13 cellular contexts compared by ENCODE assay signal in the genomic region with DNA sequence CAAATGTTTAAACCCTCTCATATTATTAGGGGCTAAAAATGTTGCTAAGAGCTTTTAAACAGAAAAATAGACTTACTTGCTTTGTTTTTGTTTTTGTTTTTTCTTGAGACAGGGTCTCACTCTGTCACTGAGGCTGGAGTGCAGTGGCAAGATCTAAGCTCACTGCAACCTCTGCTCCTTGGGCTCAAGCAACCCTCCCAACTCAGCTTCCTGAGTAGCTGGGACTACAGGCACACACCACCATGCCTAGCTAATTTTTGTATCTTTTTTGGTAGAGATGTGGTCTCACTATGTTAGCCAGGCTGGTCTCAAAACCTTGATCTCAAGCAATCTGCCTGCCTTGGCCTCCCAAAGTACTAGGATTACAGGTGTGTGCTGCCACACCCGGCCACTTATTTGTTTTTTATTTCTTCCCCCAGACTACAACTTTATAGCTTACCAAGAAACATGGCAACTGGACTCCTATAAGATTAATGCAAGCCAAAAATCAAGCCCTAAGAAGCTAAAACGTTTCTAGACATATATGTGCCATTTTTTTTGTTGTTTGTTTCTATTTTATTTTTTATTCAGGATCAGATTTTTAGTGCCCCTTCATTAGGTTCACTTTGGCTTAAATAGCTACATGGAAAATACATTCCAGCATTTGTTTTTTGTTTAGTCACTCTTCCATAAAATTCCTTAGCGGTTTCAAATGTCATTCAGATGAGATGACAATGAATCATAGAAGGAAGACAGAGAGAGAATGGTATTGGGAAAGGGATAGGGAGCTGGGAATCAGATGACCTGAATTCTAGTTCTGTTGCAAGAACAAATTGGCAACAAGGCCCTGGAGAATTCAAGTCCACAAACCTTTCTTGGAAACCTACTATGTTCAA.
DNase-seq lines count a peak whose midpoint lies in the region; ATAC-seq and TF ChIP-seq lines count a peak whose summit lies in the region.
"Had no signal": no experiment of that assay in that cellular context is flagged by ENCODE, and none has a peak within 500 bp of the region (broad histone marks: within the 10 kb centered on the region; RNA-seq: fewer than 3 reads in every experiment).

No MANE protein-coding gene starts in this region.

- H3K4me1 Mint-ChIP-seq in type B pancreatic cell (ENCODE audit: unreplicated experiment) (no peaks in the 10 kb centered on the region), neural progenitor cell (no peaks in the 10 kb centered on the region)
- H3K4me1 Mint-ChIP-seq: CD8-positive, alpha-beta memory T cell; neural crest cell had no signal

- no peaks in the 10 kb centered on the region for H3K27me3 Mint-ChIP-seq in type B pancreatic cell
- peaks cover 6% of the 10 kb centered on the region for H3K27me3 Mint-ChIP-seq in neural progenitor cell (ENCODE audit: insufficient read depth, low read depth)

- H3K27ac ChIP-seq in neural progenitor cell = no peak overlapping the region

- H3K4me3 Mint-ChIP-seq in type B pancreatic cell = no peak overlapping the region
- no peak overlapping the region for H3K4me3 Mint-ChIP-seq in neural progenitor cell
- H3K4me3 Mint-ChIP-seq: CD8-positive, alpha-beta memory T cell; neural crest cell had no signal

- H3K36me3 ChIP-seq in MG63 (no peaks in the 10 kb centered on the region), neural progenitor cell (no peaks in the 10 kb centered on the region)

- H3K4me3 ChIP-seq in MG63 (no peak overlapping the region), choroid plexus epithelial cell (ENCODE audit: low read depth, low read length) (no peak overlapping the region), neural progenitor cell (no peak overlapping the region)

- no peaks in the 10 kb centered on the region for H3K4me1 ChIP-seq in neural progenitor cell

- H3K9me3 ChIP-seq in MG63 = no peaks in the 10 kb centered on the region
- H3K9me3 ChIP-seq in neural progenitor cell (ENCODE audit: low read depth) = no peaks in the 10 kb centered on the region

- H3K79me2 ChIP-seq in neural progenitor cell (ENCODE audit: low read depth) = no peaks in the 10 kb centered on the region

- ATAC-seq in GM21526 (IDR thresholded peaks at IDR 0.05; ENCODE audit: low FRiP score, unreplicated experiment) = no peak

- H3K4me2 ChIP-seq in neural progenitor cell = no peak overlapping the region

- H3F3A ChIP-seq in neural progenitor cell (ENCODE audit: low read depth) = no peaks in the 10 kb centered on the region

- H3K36me3 Mint-ChIP-seq in type B pancreatic cell (no peaks in the 10 kb centered on the region), neural progenitor cell (no peaks in the 10 kb centered on the region)
- H3K36me3 Mint-ChIP-seq: CD8-positive, alpha-beta memory T cell had no signal

- H2AFZ ChIP-seq in neural progenitor cell (replicated peaks) = no peak overlapping the region

- TF ChIP-seq CTCF in choroid plexus epithelial cell (conservative IDR thresholded peaks at IDR 0.05; ENCODE audit: low read depth, low read length) = no peak
- TF ChIP-seq CTCF in type B pancreatic cell (conservative IDR thresholded peaks at IDR 0.05) = no peak
- no peak for TF ChIP-seq CTCF in neural progenitor cell (IDR thresholded peaks at IDR 0.05)

- H4K20me1 ChIP-seq in neural progenitor cell (ENCODE audit: low read depth) = no peaks in the 10 kb centered on the region

- H3K9ac ChIP-seq in neural progenitor cell = no peak overlapping the region

- H3K27me3 ChIP-seq in MG63 (no peaks in the 10 kb centered on the region), neural progenitor cell (no peaks in the 10 kb centered on the region)

- DNase-seq in COLO829 (ENCODE audit: low spot score) (peak; percentile 91), MG63 (peak; percentile 23), choroid plexus epithelial cell (ENCODE audit: low read depth) (peak; percentile 69), myocyte (ENCODE audit: low read depth) (peak; percentile 93), type B pancreatic cell (ENCODE audit: extremely low spot score, unreplicated experiment) (no peak), neural progenitor cell (ENCODE audit: low spot score) (no peak), hippocampal formation (lab: John Stamatoyannopoulos, UW) (no peak)
- DNase-seq: activated T-cell treated with anti-CD3 and anti-CD28 coated beads, Interleukin-2, amount 50 U/mL, for 48 hours; CD8-positive, alpha-beta memory T cell; NCI-H748 treated with DMSO at 0.1 percent for 48 hours; stimulated activated CD4-positive, alpha-beta T cell treated with anti-CD3 and anti-CD28 coated beads, Interleukin-4, amount 100 ng/mL, for 1 hour had no signal

- H3K27ac Mint-ChIP-seq in type B pancreatic cell (no peak overlapping the region), neural progenitor cell (no peak overlapping the region)
- H3K27ac Mint-ChIP-seq: CD8-positive, alpha-beta memory T cell had no signal

- H3K9me3 Mint-ChIP-seq in type B pancreatic cell (no peaks in the 10 kb centered on the region), neural progenitor cell (no peaks in the 10 kb centered on the region)
- H3K9me3 Mint-ChIP-seq: CD8-positive, alpha-beta memory T cell; neural crest cell had no signal

Comparison
In these comparisons a context has a peak if more than half of its experiments do, and no peak if none do; other contexts are left out.
1. DNase-seq: peak in COLO829 (single experiment), MG63 (single experiment), choroid plexus epithelial cell (single experiment) and myocyte (single experiment); none in type B pancreatic cell (single experiment), neural progenitor cell (single experiment) and hippocampal formation (0 of 2).